Comparison of ENCODE assay signal across 2 cellular contexts in genomic region chr15:52642386-52643361, GRCh38.
A peak's percentile ranks its signal among the peaks of the same experiment; 100 is the strongest.
TF ChIP-seq lines count a peak whose summit lies in the region.

No MANE protein-coding gene starts in this region.

TF ChIP-seq in SK-N-SH treated with all-trans-retinoic acid at 6 μM for 48 hours, 23 proteins besides CTCF, POLR2A, EP300 and RAD21 (continued from another document):
- TF ChIP-seq TSHZ2 (CRISPR knock-in tag; IDR thresholded peaks at IDR 0.05) = no peak
- TF ChIP-seq ZC3H10 (CRISPR knock-in tag; IDR thresholded peaks at IDR 0.05) = no peak
- no peak for TF ChIP-seq ZFP3 (CRISPR knock-in tag; IDR thresholded peaks at IDR 0.05)
- no peak for TF ChIP-seq CSDC2 (CRISPR knock-in tag; IDR thresholded peaks at IDR 0.05)
- TF ChIP-seq SNAI2 (CRISPR knock-in tag; IDR thresholded peaks at IDR 0.05) = no peak
- TF ChIP-seq BACH2 (CRISPR knock-in tag; IDR thresholded peaks at IDR 0.05; ENCODE audit: borderline replicate concordance) = no peak
- peak; percentile 53; the same call in 1 of the 2 replicates for TF ChIP-seq ZNF70 (CRISPR knock-in tag; IDR thresholded peaks at IDR 0.05)
- peak; percentile 71; the same call in 1 of the 2 replicates for TF ChIP-seq ZNF8 (CRISPR knock-in tag; IDR thresholded peaks at IDR 0.05)
- TF ChIP-seq ZNF565 (CRISPR knock-in tag; conservative IDR thresholded peaks at IDR 0.05; ENCODE audit: low read depth) = no peak
TF ChIP-seq in SK-N-SH treated with all-trans-retinoic acid at 6 μM for 48 hours: peak in this region for 2.

TF ChIP-seq in GM23338, 12 proteins besides CTCF, POLR2A, EP300 and RAD21 (continued from another document):
- no peak for TF ChIP-seq REST (IDR thresholded peaks at IDR 0.05; ENCODE audit: unreplicated experiment)
- no peak for TF ChIP-seq EZH2 (IDR thresholded peaks at IDR 0.05; ENCODE audit: low read depth, unreplicated experiment)
- no peak for TF ChIP-seq ZNF331 (CRISPR knock-in tag; IDR thresholded peaks at IDR 0.05; ENCODE audit: low read depth)
- TF ChIP-seq CREB1 (CRISPR knock-in tag; IDR thresholded peaks at IDR 0.05; ENCODE audit: low read depth) = no peak
- TF ChIP-seq ZNF114 (CRISPR knock-in tag; IDR thresholded peaks at IDR 0.05) = no peak
- no peak for TF ChIP-seq ETS1 (IDR thresholded peaks at IDR 0.05)
